ENCODE assay signal across 27 cellular contexts in the genomic region with DNA sequence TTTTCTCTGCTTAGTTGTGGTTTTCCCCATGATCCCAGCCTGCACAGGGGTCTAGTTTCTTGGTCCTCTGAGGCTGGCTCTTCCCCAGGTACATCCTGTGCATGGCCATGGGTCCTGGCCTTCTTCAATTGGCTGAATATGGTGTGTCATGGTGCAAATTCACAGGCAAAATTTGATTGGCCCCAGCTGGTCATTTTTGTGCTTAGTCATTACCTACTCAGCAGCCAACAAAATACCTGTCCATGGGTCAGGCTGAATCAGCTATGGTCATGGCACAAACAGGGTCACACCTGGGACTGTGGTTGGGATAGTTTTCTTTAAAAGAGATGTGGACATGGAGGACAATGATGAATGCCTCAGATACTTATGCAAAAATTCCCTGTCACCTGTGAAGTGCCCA.
"Had no signal": no experiment of that assay in that cellular context is flagged by ENCODE, and none has a peak within 500 bp of the region (broad histone marks: within the 10 kb centered on the region; RNA-seq: fewer than 3 reads in every experiment).

No MANE protein-coding gene starts in this region.

- H3K27me3 ChIP-seq: ascending aorta, body of pancreas had no signal

- H3K9me3 Mint-ChIP-seq: activated CD8-positive, alpha-beta T cell treated with anti-CD3 and anti-CD28 coated beads for 36 hours; activated naive CD4-positive, alpha-beta T cell treated with anti-CD3 and anti-CD28 coated beads, Interleukin-2, amount 50 U/mL, for 72 hours; activated naive CD8-positive, alpha-beta T cell treated with anti-CD3 and anti-CD28 coated beads, Interleukin-2, amount 50 U/mL, for 24 hours; activated T-cell treated with anti-CD3 and anti-CD28 coated beads, Interleukin-2, amount 50 U/mL, for 24 hours; activated T-helper 1 cell treated with anti-CD3 and anti-CD28 coated beads, Interleukin-12 subunit alpha, Interleukin-12 subunit beta, Interleukin-2, Interleukin-4 antibody, amounts not matched to agents 30 ng/mL and 10 ng/mL and 1 ng/mL, durations not matched to agents 14 hours and 24 hours and 36 hours; central memory CD8-positive, alpha-beta T cell; T-helper 1 cell treated with Interleukin-12 subunit alpha and Interleukin-12 subunit beta and Interleukin-4 antibody, amounts not matched to agents 30 μg/mL and 1 μg/mL, for 36 hours had no signal

- H3K9ac ChIP-seq: KMS-11 had no signal

- H3K4me1 ChIP-seq: body of pancreas had no signal

- H3K27ac Mint-ChIP-seq: activated CD8-positive, alpha-beta T cell treated with anti-CD3 and anti-CD28 coated beads for 36 hours; activated naive CD8-positive, alpha-beta T cell treated with anti-CD3 and anti-CD28 coated beads, Interleukin-2, amount 50 U/mL, for 24 hours; activated T-cell treated with anti-CD3 and anti-CD28 coated beads, Interleukin-2, amount 50 U/mL, for 24 hours; activated T-helper 1 cell treated with anti-CD3 and anti-CD28 coated beads, Interleukin-12 subunit alpha, Interleukin-12 subunit beta, Interleukin-2, Interleukin-4 antibody, amounts not matched to agents 30 ng/mL and 10 ng/mL and 1 ng/mL, durations not matched to agents 14 hours and 24 hours and 36 hours; T-helper 1 cell treated with Interleukin-12 subunit alpha and Interleukin-12 subunit beta and Interleukin-4 antibody, amounts not matched to agents 30 μg/mL and 1 μg/mL, for 36 hours had no signal

- ATAC-seq: activated CD4-positive, CD25-positive, alpha-beta regulatory T cell treated with anti-CD3 and anti-CD28 coated beads, Interleukin-2, amount 50 U/mL, for 24 hours; activated CD8-positive, alpha-beta T cell treated with anti-CD3 and anti-CD28 coated beads for 36 hours; activated naive CD4-positive, alpha-beta T cell treated with anti-CD3 and anti-CD28 coated beads, Interleukin-2, amount 50 U/mL, for 72 hours; activated naive CD8-positive, alpha-beta T cell treated with anti-CD3 and anti-CD28 coated beads, Interleukin-2, amount 50 U/mL, for 24 hours; body of pancreas; Panc1 had no signal

- H3K27ac ChIP-seq: ascending aorta, body of pancreas, KMS-11 had no signal

- H3K4me3 Mint-ChIP-seq: activated CD8-positive, alpha-beta T cell treated with anti-CD3 and anti-CD28 coated beads for 36 hours; activated naive CD8-positive, alpha-beta T cell treated with anti-CD3 and anti-CD28 coated beads, Interleukin-2, amount 50 U/mL, for 24 hours; activated T-cell treated with anti-CD3 and anti-CD28 coated beads, Interleukin-2, amount 50 U/mL, for 24 hours; activated T-helper 1 cell treated with anti-CD3 and anti-CD28 coated beads, Interleukin-12 subunit alpha, Interleukin-12 subunit beta, Interleukin-2, Interleukin-4 antibody, amounts not matched to agents 30 ng/mL and 10 ng/mL and 1 ng/mL, durations not matched to agents 14 hours and 24 hours and 36 hours; central memory CD8-positive, alpha-beta T cell; T-helper 1 cell treated with Interleukin-12 subunit alpha and Interleukin-12 subunit beta and Interleukin-4 antibody, amounts not matched to agents 30 μg/mL and 1 μg/mL, for 36 hours had no signal

- DNase-seq: activated CD4-positive, alpha-beta T cell treated with anti-CD3 and anti-CD28 coated beads for 4 hours; activated CD8-positive, alpha-beta T cell treated with anti-CD3 and anti-CD28 coated beads for 36 hours; activated effector memory CD4-positive, alpha-beta T cell treated with Interleukin-2 at 50 U/mL for 16 hours; activated naive CD4-positive, alpha-beta T cell treated with Interleukin-2 at 50 U/mL for 16 hours; activated naive CD8-positive, alpha-beta T cell treated with anti-CD3 and anti-CD28 coated beads, Interleukin-2, amount 50 U/mL, for 24 hours; activated T-cell treated with anti-CD3 and anti-CD28 coated beads, Interleukin-2, amount 50 U/mL, for 24 hours; amniotic stem cell; body of pancreas; MM.1S; NCI-H1105; NCI-H1436; NCI-H1694 treated with DMSO at 0.1 percent for 48 hours; NCI-H2029 treated with DMSO at 0.1 percent for 48 hours; NCI-H345; NCI-H510A; NCI-H526 treated with DMSO at 0.1 percent for 48 hours; NCI-H82; RPMI8226; SHP77 had no signal

- H3K36me3 Mint-ChIP-seq: activated naive CD4-positive, alpha-beta T cell treated with anti-CD3 and anti-CD28 coated beads, Interleukin-2, amount 50 U/mL, for 72 hours had no signal

- H3K4me1 Mint-ChIP-seq: central memory CD8-positive, alpha-beta T cell had no signal

- H3K9me3 ChIP-seq: ascending aorta, body of pancreas had no signal

- H3K4me2 ChIP-seq: KMS-11 had no signal

- H3K4me3 ChIP-seq: ascending aorta, body of pancreas had no signal
